Comparison of ENCODE assay signal across 10 cellular contexts in the genomic region with DNA sequence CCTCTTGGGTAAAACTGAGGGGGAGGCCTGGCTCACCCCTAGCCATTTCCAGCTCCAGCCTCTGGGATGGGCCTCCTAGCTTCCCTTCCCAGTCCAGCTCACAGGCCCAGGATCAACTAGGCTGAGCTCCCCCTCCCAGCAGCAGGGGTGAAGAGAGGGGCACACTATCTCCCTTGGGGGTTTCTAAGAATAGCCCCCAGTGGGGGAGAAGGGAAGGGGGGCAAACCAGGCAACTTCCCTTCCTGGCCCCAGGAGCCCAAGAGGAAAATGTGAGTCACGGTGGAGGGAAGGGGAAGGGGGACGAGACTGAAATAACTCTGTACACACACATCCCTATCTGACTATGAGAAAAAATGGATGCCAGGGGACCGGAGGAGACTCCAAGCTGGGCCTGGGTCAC. TPM values are rescaled to one million over a fixed set of nuclear protein-coding genes. Genes with fewer than 3 reads are reported as not detected.
A peak's percentile ranks its signal among the peaks of the same experiment; 100 is the strongest.
DNase-seq lines count a peak whose midpoint lies in the region; ATAC-seq, FAIRE-seq and TF ChIP-seq lines count a peak whose summit lies in the region.
"Had no signal": no experiment of that assay in that cellular context is flagged by ENCODE, and none has a peak within 500 bp of the region (broad histone marks: within the 10 kb centered on the region; RNA-seq: fewer than 3 reads in every experiment).

No MANE protein-coding gene starts in this region.

- H3K36me3 ChIP-seq in GM12878 (ENCODE audit: control insufficient read depth in 2 of 2, insufficient read depth in 2 of 2, low read length in 1 of 2): no peaks in the 10 kb centered on the region
- H3K36me3 ChIP-seq in hepatocyte (replicated peaks; ENCODE audit: insufficient read depth, low read depth): no peaks in the 10 kb centered on the region
- peaks cover 26% of the 10 kb centered on the region for H3K36me3 ChIP-seq in thoracic aorta

- no peak for TF ChIP-seq POLR2A in GM12878 (IDR thresholded peaks at IDR 0.05; ENCODE audit: low read depth, low read length)

- ATAC-seq in GM12878 (peak; percentile 23; the same call in 1 of the 3 replicates), thoracic aorta (ENCODE audit: insufficient number of reproducible peaks, low FRiP score, low read depth) (peak; percentile 93), HG03095 (IDR thresholded peaks at IDR 0.05; ENCODE audit: unreplicated experiment) (no peak)

- CTCF ChIA-PET in GM12878 (lab: Yijun Ruan, JAX): interaction anchor here (0.8 to 1.9 kb wide), 5 partner anchors 9 to 208 kb away, joined by 3 to 12 read pairs (median 4); no protein-coding TSS in a partner anchor

- SMC1A ChIA-PET in GM12878 (lab: Charles Lee; ENCODE audit: uncharacterized antibody, unreplicated experiment): interaction anchor here (0.5 to 2.3 kb wide), 2 partner anchors 11 to 16 kb away, joined by 3 to 15 read pairs; no protein-coding TSS in a partner anchor

- H3K27me3 Mint-ChIP-seq in immature natural killer cell (ENCODE audit: low read depth in 3 of 3): peaks cover 0 to 7% (median 2%) of the 10 kb centered on the region in 3 donors

- H3K4me1 ChIP-seq in GM12878 (ENCODE audit: control insufficient read depth, insufficient read depth, low read length): no peaks in the 10 kb centered on the region
- peaks cover 4% of the 10 kb centered on the region for H3K4me1 ChIP-seq in hepatocyte (ENCODE audit: insufficient read depth)
- peaks cover 25 to 71% of the 10 kb centered on the region in 2 donors for H3K4me1 ChIP-seq in thoracic aorta (ENCODE audit: control insufficient read depth in 1 of 2, low read depth in 2 of 2)

- TF ChIP-seq RAD21 in GM12878 (IDR thresholded peaks at IDR 0.05; ENCODE audit: insufficient read depth, low read depth, low read length): no peak

- H3K4me3 ChIP-seq in GM12878: no peak overlapping the region
- H3K4me3 ChIP-seq in hepatocyte: no peak overlapping the region
- H3K4me3 ChIP-seq in thoracic aorta: peak overlapping the region; percentile 19
- H3K4me3 ChIP-seq: lung had no signal

- no peaks in the 10 kb centered on the region for H3K4me1 Mint-ChIP-seq in immature natural killer cell

- no peak for TF ChIP-seq EP300 in GM12878 (IDR thresholded peaks at IDR 0.05; ENCODE audit: borderline replicate concordance in 1 of 2, control insufficient read depth in 1 of 2, low read depth in 2 of 2, low read length in 2 of 2)

- in situ Hi-C loops in GM12878 (cut with MboI): no loop called here

- no peak overlapping the region for H3K27ac Mint-ChIP-seq in immature natural killer cell

- no peaks in the 10 kb centered on the region for H3K79me2 ChIP-seq in GM12878 (ENCODE audit: control insufficient read depth, insufficient read depth, low read length)
- H3K79me2 ChIP-seq in hepatocyte: peaks cover 53% of the 10 kb centered on the region

- TF ChIP-seq CTCF in GM12878 (IDR thresholded peaks at IDR 0.05 in 2 of 3, conservative IDR thresholded peaks at IDR 0.05 in 1 of 3; ENCODE audit: control insufficient read depth in 2 of 3, extremely low read depth in 1 of 3, insufficient read depth in 1 of 3, low read depth in 3 of 3, low read length in 3 of 3) (no peak), hepatocyte (IDR thresholded peaks at IDR 0.05; ENCODE audit: poor library complexity) (no peak), thoracic aorta (IDR thresholded peaks at IDR 0.05) (no peak)

- POLR2A ChIA-PET in GM12878 (lab: Charles Lee): no interaction called here

- H2AFZ ChIP-seq in GM12878 (ENCODE audit: control insufficient read depth, low read depth, low read length) (no peak overlapping the region), hepatocyte (no peak overlapping the region)

- H4K20me1 ChIP-seq in GM12878 (ENCODE audit: control insufficient read depth, insufficient read depth): no peaks in the 10 kb centered on the region
- H4K20me1 ChIP-seq in hepatocyte (ENCODE audit: insufficient read depth, poor library complexity, severe bottlenecking): peaks cover 7% of the 10 kb centered on the region

- H3K9me3 ChIP-seq in GM12878 (replicated peaks; ENCODE audit: control insufficient read depth, insufficient read depth, low read length) (no peaks in the 10 kb centered on the region), hepatocyte (ENCODE audit: low read depth) (no peaks in the 10 kb centered on the region), thoracic aorta (no peaks in the 10 kb centered on the region)

- BruUV-seq in GM12878 (replicated peaks; lab: Mats Ljungman, UMichigan): no TSS peak

- RAD21 ChIA-PET in GM12878 (lab: Charles Lee; ENCODE audit: unreplicated experiment): interaction anchor here (1.2 to 1.4 kb wide), 2 partner anchors 14 to 15 kb away, joined by 3 to 5 read pairs; no protein-coding TSS in a partner anchor

- H3K27ac ChIP-seq in GM12878 (ENCODE audit: control insufficient read depth, insufficient read depth) (no peak overlapping the region), hepatocyte (no peak overlapping the region), thoracic aorta (peak overlapping the region; percentile 92 to 96)

- no peak for FAIRE-seq in GM12878 (lab: Jason Lieb, UNC)

- H3K9me3 Mint-ChIP-seq in immature natural killer cell: no peaks in the 10 kb centered on the region

- DNase-seq in Kasumi-1 (lab: John Stamatoyannopoulos, UW) (peak; percentile 83 to 90), GM12878 (ENCODE audit: low read depth, low spot score) (no peak), hepatocyte (ENCODE audit: low spot score) (peak; percentile 51), thoracic aorta (ENCODE audit: low spot score) (peak; percentile 53), dedifferentiated amniotic fluid mesenchymal stem cell (ENCODE audit: extremely low spot score) (no peak), immature natural killer cell (no peak), GM03348 (ENCODE audit: low spot score) (no peak)
- DNase-seq: cerebellar nuclear complex had no signal

- H3K36me3 Mint-ChIP-seq in immature natural killer cell: no peaks in the 10 kb centered on the region

- no peak overlapping the region for H3K9ac ChIP-seq in GM12878 (ENCODE audit: control insufficient read depth, insufficient read depth, low read length)

- intact Hi-C loops in GM12878 (cut with micrococcal nuclease; ENCODE audit: unreplicated experiment): no loop called here

- H3K4me3 Mint-ChIP-seq in immature natural killer cell: no peak overlapping the region

- H3K9me2 ChIP-seq in hepatocyte (replicated peaks; ENCODE audit: insufficient read depth): no peaks in the 10 kb centered on the region

- WGBS in GM12878 (ENCODE audit: insufficient coverage, insufficient replicate concordance, low lambda C conversion rate, missing lambda C conversion rate): 0% methylated on average over 3 of the region's 3 CpGs
- 73% methylated on average over 3 of the region's 3 CpGs for WGBS in hepatocyte (ENCODE audit: low lambda C conversion rate, missing lambda C conversion rate)

- H3K4me2 ChIP-seq in GM12878 (ENCODE audit: control insufficient read depth, insufficient read depth) (no peak overlapping the region), hepatocyte (no peak overlapping the region)

- H3K27me3 ChIP-seq in GM12878 (replicated peaks in 1 of 2; ENCODE audit: control insufficient read depth in 2 of 2, insufficient read depth in 2 of 2, low read length in 1 of 2) (no peaks in the 10 kb centered on the region), hepatocyte (no peaks in the 10 kb centered on the region), thoracic aorta (replicated peaks; ENCODE audit: insufficient read depth) (no peaks in the 10 kb centered on the region)

TF ChIP-seq in GM12878, 131 proteins besides CTCF, POLR2A, EP300 and RAD21 (continues in another document):
- TF ChIP-seq MEF2B (IDR thresholded peaks at IDR 0.05; ENCODE audit: partially characterized antibody, poor library complexity, severe bottlenecking): no peak

RNA-seq across cellular contexts. Expression of gene ADCY6, which starts 9.0 kb away (rescaled TPM):
- total RNA-seq in GM12878 (2013; cell fraction: nucleolus; rRNA removed): 0.79 and 1.0 TPM in 2 replicates
- total RNA-seq in GM12878 (2014; rRNA removed) (0.05 and 0.11 TPM in 2 replicates), GM12878 (2014; rRNA removed; fragmentation: Illumina TruSeq; extraction: Trizol) (0.04 and 0.37 TPM in 2 replicates), GM12878 (2021) (0.36 and 0.61 TPM in 2 replicates), hepatocyte (27.9 and 37.7 TPM in 2 replicates), thoracic aorta (100 to 1,000 TPM; 102 to 109 TPM)
- 0.14 TPM for polyA plus RNA-seq in GM12878 (2011; ENCODE audit: low read depth)
- polyA plus RNA-seq in GM12878 (2011; rRNA removed) (1.2 and 2.0 TPM in 2 replicates), GM12878 (2014; fragmentation: Illumina TruSeq; extraction: Trizol) (0.19 TPM in 1 of 2 replicates, not detected in the other), GM12878 (2014; fragmentation: Nextera tagmentation; extraction: Ambion mirVana) (under 1 TPM; 0.07 to 0.14 TPM), GM12878 (2014; rRNA removed) (0.24 and 0.66 TPM in 2 replicates), GM12878 (2016; fragmentation: Nextera tagmentation; extraction: Ambion mirVana) (under 1 TPM in 1 of 2 experiments, not detected in 1; 0.03 TPM), hepatocyte (19.0 and 22.7 TPM in 2 replicates), immature natural killer cell (not detected)
- 2.5 and 2.7 TPM in 2 replicates for polyA plus RNA-seq in GM12878 (2011; cell fraction: cytosol; rRNA removed)
- polyA plus RNA-seq in GM12878 (2011; cell fraction: nucleus; rRNA removed): 13.7 and 16.3 TPM in 2 replicates
- 0.44 and 0.53 TPM in 2 replicates for polyA plus RNA-seq in GM12878 (2012)
- 2.0 and 4.1 TPM in 2 replicates for polyA minus RNA-seq in GM12878 (2011; rRNA and poly(A)+ RNA removed)
- 1.6 and 3.4 TPM in 2 replicates for polyA minus RNA-seq in GM12878 (2011; cell fraction: cytosol; rRNA and poly(A)+ RNA removed)
- polyA minus RNA-seq in GM12878 (2011; cell fraction: nucleus; rRNA and poly(A)+ RNA removed): 2.7 and 3.2 TPM in 2 replicates

RNA-seq across cellular contexts. Expression of gene CACNB3, which starts 38.4 kb away (rescaled TPM):
- 11.6 and 12.2 TPM in 2 replicates for total RNA-seq in GM12878 (2013; cell fraction: nucleolus; rRNA removed)
- 1.0 and 1.3 TPM in 2 replicates for total RNA-seq in GM12878 (2014; rRNA removed)
- total RNA-seq in GM12878 (2014; rRNA removed; fragmentation: Illumina TruSeq; extraction: Trizol): 0.83 and 1.9 TPM in 2 replicates
- 2.6 and 2.7 TPM in 2 replicates for total RNA-seq in GM12878 (2021)
- polyA plus RNA-seq in GM12878 (2011; ENCODE audit: low read depth): 1.9 TPM
- polyA plus RNA-seq in GM12878 (2011; rRNA removed): 3.8 and 5.0 TPM in 2 replicates
- 3.2 and 4.7 TPM in 2 replicates for polyA plus RNA-seq in GM12878 (2011; cell fraction: cytosol; rRNA removed)
- polyA plus RNA-seq in GM12878 (2011; cell fraction: nucleus; rRNA removed): 34.8 and 42.9 TPM in 2 replicates
- polyA plus RNA-seq in GM12878 (2012): 4.2 and 4.4 TPM in 2 replicates
- 1.00 and 1.5 TPM in 2 replicates for polyA plus RNA-seq in GM12878 (2014; fragmentation: Illumina TruSeq; extraction: Trizol)
- under 1 TPM; 0.80 to 0.86 TPM for polyA plus RNA-seq in GM12878 (2014; fragmentation: Nextera tagmentation; extraction: Ambion mirVana)
- 1.9 and 2.3 TPM in 2 replicates for polyA plus RNA-seq in GM12878 (2014; rRNA removed)
- 1 to 10 TPM in 1 of 2 experiments, under 1 TPM in 1; 0.78 to 2.1 TPM for polyA plus RNA-seq in GM12878 (2016; fragmentation: Nextera tagmentation; extraction: Ambion mirVana)
- polyA minus RNA-seq in GM12878 (2011; rRNA and poly(A)+ RNA removed): 2.3 and 4.2 TPM in 2 replicates
- polyA minus RNA-seq in GM12878 (2011; cell fraction: cytosol; rRNA and poly(A)+ RNA removed): 3.1 and 4.1 TPM in 2 replicates
- 6.8 and 8.8 TPM in 2 replicates for polyA minus RNA-seq in GM12878 (2011; cell fraction: nucleus; rRNA and poly(A)+ RNA removed)
- 14.2 and 23.2 TPM in 2 replicates for total RNA-seq in hepatocyte
- polyA plus RNA-seq in hepatocyte: 24.1 and 28.6 TPM in 2 replicates
- 10 to 100 TPM; 17.8 to 30.5 TPM for total RNA-seq in thoracic aorta
- 1 to 10 TPM in 2 of 3 donors, under 1 TPM in 1; 0.66 to 2.1 (median 1.4) TPM for polyA plus RNA-seq in immature natural killer cell

Comparison
In these comparisons a context has a peak if more than half of its experiments do, and no peak if none do; other contexts are left out.
1. DNase-seq: peak in Kasumi-1 (2 of 2), hepatocyte (single experiment) and thoracic aorta (single experiment); none in GM12878 (single experiment), dedifferentiated amniotic fluid mesenchymal stem cell (single experiment), immature natural killer cell (0 of 3) and GM03348 (single experiment).
2. H3K27ac ChIP-seq: peak in thoracic aorta (2 of 2); none in GM12878 (single experiment) and hepatocyte (single experiment).
3. RNA of gene ADCY6, which starts 9.0 kb away (total RNA-seq): 102 to 109 TPM in thoracic aorta and 27.9 to 37.7 TPM in hepatocyte; 0.04 to 1.0 TPM in GM12878; every median in the first group is over 10 times any median in the second.